In the genomic region with DNA sequence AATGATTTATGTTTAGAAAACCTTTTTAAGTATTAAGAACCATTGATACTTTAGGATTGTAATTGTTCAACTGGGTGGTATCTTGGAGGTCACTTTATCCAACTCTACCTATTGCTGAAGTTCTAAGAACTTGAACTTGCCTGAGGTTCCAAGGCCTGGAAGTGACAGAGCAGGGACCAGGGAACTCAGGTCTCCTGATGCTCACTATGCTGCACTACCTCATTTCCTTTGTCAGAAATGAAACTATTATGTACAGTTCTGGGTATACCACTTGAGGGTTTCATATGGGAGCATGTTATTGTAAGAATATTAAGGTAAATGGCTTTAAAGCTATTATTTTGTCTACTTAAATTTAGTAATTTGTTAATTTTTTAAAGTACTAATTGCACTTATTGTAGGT, we compare ENCODE assay signal across 9 cellular contexts. TPM values are rescaled to one million over a fixed set of nuclear protein-coding genes. Genes with fewer than 3 reads are reported as not detected.
DNase-seq lines count a peak whose midpoint lies in the region; ATAC-seq and TF ChIP-seq lines count a peak whose summit lies in the region.
"Had no signal": no experiment of that assay in that cellular context is flagged by ENCODE, and none has a peak within 500 bp of the region (broad histone marks: within the 10 kb centered on the region; RNA-seq: fewer than 3 reads in every experiment).

No MANE protein-coding gene starts in this region.

- H3K9me3 ChIP-seq in adipocyte (ENCODE audit: control insufficient read depth, low read length), result no peaks in the 10 kb centered on the region
- no peaks in the 10 kb centered on the region for H3K9me3 ChIP-seq in thyroid gland
- H3K9me3 ChIP-seq in mucosa of descending colon, result no peaks in the 10 kb centered on the region
- H3K9me3 ChIP-seq: pancreas had no signal

- TF ChIP-seq CTCF in thyroid gland (IDR thresholded peaks at IDR 0.05), result no peak
- no peak for TF ChIP-seq CTCF in mucosa of descending colon (IDR thresholded peaks at IDR 0.05)

- no peak overlapping the region for H3K9ac ChIP-seq in adipocyte (ENCODE audit: low read length)

- peak overlapping the region; percentile 89 for H3K4me3 ChIP-seq in adipocyte (ENCODE audit: low read length)
- H3K4me3 ChIP-seq in thyroid gland (replicated peaks in 1 of 3), result no peak overlapping the region
- H3K4me3 ChIP-seq in mucosa of descending colon, result no peak overlapping the region
- H3K4me3 ChIP-seq: pancreas had no signal

- ATAC-seq in GM18909 (IDR thresholded peaks at IDR 0.05; ENCODE audit: poor library complexity, unreplicated experiment), result peak; percentile 40
- peak; percentile 21 for ATAC-seq in HG03175 (IDR thresholded peaks at IDR 0.05; ENCODE audit: unreplicated experiment)
- ATAC-seq in mucosa of descending colon, result no peak
- ATAC-seq: pancreas had no signal

- TF ChIP-seq POLR2A in thyroid gland (IDR thresholded peaks at IDR 0.05), result no peak

- in situ Hi-C loops in ACHN (cut with HindIII; ENCODE audit: low pct_ligation_motif_present, low pct_unique_long_range_greater_than_20kb, low sequenced_read_pairs), result no loop called here

- intact Hi-C loops in thyroid gland (cut with DNase I), result no loop called here
- intact Hi-C loops in mucosa of descending colon (cut with DNase I, micrococcal nuclease), result no loop called here

- H3K4me1 ChIP-seq in adipocyte (ENCODE audit: control insufficient read depth, insufficient read depth, low read length) (peaks cover 34% of the 10 kb centered on the region), thyroid gland (peaks cover 26 to 31% of the 10 kb centered on the region in 2 donors), mucosa of descending colon (ENCODE audit: low read depth) (peaks cover 21% of the 10 kb centered on the region)

- H3K36me3 ChIP-seq in adipocyte (ENCODE audit: control insufficient read depth, insufficient read depth, low read length, severe bottlenecking), result no peaks in the 10 kb centered on the region
- no peaks in the 10 kb centered on the region for H3K36me3 ChIP-seq in thyroid gland
- H3K36me3 ChIP-seq in mucosa of descending colon (ENCODE audit: low read depth), result no peaks in the 10 kb centered on the region
- H3K36me3 ChIP-seq: pancreas had no signal

- H3K27ac ChIP-seq in thyroid gland, result no peak overlapping the region
- H3K27ac ChIP-seq: pancreas had no signal

- H3K27me3 ChIP-seq in adipocyte (replicated peaks; ENCODE audit: control insufficient read depth, insufficient read depth, low read length) (no peaks in the 10 kb centered on the region), thyroid gland (no peaks in the 10 kb centered on the region)
- H3K27me3 ChIP-seq: pancreas had no signal

- DNase-seq in ACHN, result peak; percentile 56
- no peak for DNase-seq in adipocyte (ENCODE audit: low read depth)
- no peak for DNase-seq in NCI-H187 (lab: John Stamatoyannopoulos, UW)
- no peak for DNase-seq in thyroid gland
- DNase-seq in mucosa of descending colon, result no peak
- DNase-seq in activated CD4-positive, alpha-beta T cell treated with anti-CD3 and anti-CD28 coated beads for 4 hours, result no peak
- DNase-seq: pancreas had no signal

RNA-seq across cellular contexts. Expression of gene MBD5, which starts 3.0 kb away (rescaled TPM):
- total RNA-seq in thyroid gland (10 to 100 TPM; 51.2 to 85.9 (median 72.6) TPM), mucosa of descending colon (10 to 100 TPM; 31.8 to 69.8 (median 43.8) TPM)

RNA-seq across cellular contexts. Expression of gene ORC4, which starts 3.3 kb away (rescaled TPM):
- 10 to 100 TPM; 62.5 to 89.2 (median 76.5) TPM for total RNA-seq in thyroid gland
- 10 to 100 TPM; 33.3 to 49.9 (median 41.6) TPM for total RNA-seq in mucosa of descending colon
